ENCODE assay signal across 9 cellular contexts in genomic region chr18:36688020-36688965, GRCh38.
DNase-seq lines count a peak whose midpoint lies in the region; ATAC-seq, FAIRE-seq and TF ChIP-seq lines count a peak whose summit lies in the region.
"Had no signal": no experiment of that assay in that cellular context is flagged by ENCODE, and none has a peak within 500 bp of the region (broad histone marks: within the 10 kb centered on the region; RNA-seq: fewer than 3 reads in every experiment).

No MANE protein-coding gene starts in this region.

- no peak overlapping the region for H3K9ac ChIP-seq in trophoblast cell (ENCODE audit: low read length)

- no peak overlapping the region for H3K14ac ChIP-seq in trophoblast cell (ENCODE audit: low read length)

- H3K4me1 ChIP-seq in trophoblast cell (ENCODE audit: control insufficient read depth in 1 of 2, insufficient read depth in 2 of 2, low read length in 2 of 2) = no peaks in the 10 kb centered on the region

- H2AFZ ChIP-seq in trophoblast cell (ENCODE audit: insufficient read depth, low read length, poor library complexity) = no peak overlapping the region

- peak; percentile 92 for TF ChIP-seq CTCF in GM12872 (IDR thresholded peaks at IDR 0.05; ENCODE audit: insufficient read depth, low read depth, low read length)

- no peak for FAIRE-seq in frontal cortex (lab: Jason Lieb, UNC)

- no peaks in the 10 kb centered on the region for H3K79me2 ChIP-seq in trophoblast cell (ENCODE audit: control insufficient read depth, insufficient read depth, low read length, poor library complexity)

- H4K12ac ChIP-seq in trophoblast cell (ENCODE audit: low read depth, low read length) = no peak overlapping the region

- no peak overlapping the region for H3K18ac ChIP-seq in trophoblast cell (ENCODE audit: low read length)

- H3K27me3 ChIP-seq in trophoblast cell (ENCODE audit: insufficient read depth, low read length) = no peaks in the 10 kb centered on the region
- H3K27me3 ChIP-seq: neutrophil had no signal

- DNase-seq in AG08395 (ENCODE audit: low spot score) (peak; percentile 78), NCI-H748 (lab: John Stamatoyannopoulos, UW; ENCODE audit: unreplicated experiment) (peak; percentile 67), frontal cortex (ENCODE audit: low spot score in 2 of 2) (peak; percentile 11 to 48), trophoblast cell (peak; percentile 57 to 86)
- peak; percentile 4 for DNase-seq in activated T-helper 9 cell treated with anti-CD3 and anti-CD28 coated beads, Interleukin-2, amount 50 U/mL, for 16 hours (ENCODE audit: low read depth)

- no peak overlapping the region for H3K27ac ChIP-seq in trophoblast cell (ENCODE audit: low read depth, low read length)
- H3K27ac ChIP-seq: neutrophil had no signal

- H3K36me3 ChIP-seq in trophoblast cell (ENCODE audit: control insufficient read depth in 1 of 2, insufficient read depth in 2 of 2, low read length in 2 of 2) = peaks cover 9 to 26% of the 10 kb centered on the region in 2 experiments
- H3K36me3 ChIP-seq: neutrophil had no signal

- no peaks in the 10 kb centered on the region for H3K9me3 ChIP-seq in trophoblast cell (ENCODE audit: insufficient read depth, low read depth, low read length)
- H3K9me3 ChIP-seq: neutrophil had no signal

- no peak overlapping the region for H3K4me2 ChIP-seq in trophoblast cell (ENCODE audit: low read length)

- no peak overlapping the region for H3K4me3 ChIP-seq in trophoblast cell (ENCODE audit: low read depth, low read length)

- no peak overlapping the region for H4K8ac ChIP-seq in trophoblast cell (ENCODE audit: low read depth, low read length)

- H3K23ac ChIP-seq in trophoblast cell (ENCODE audit: low read length) = no peak overlapping the region

- WGBS in trophoblast cell (ENCODE audit: extremely low coverage, insufficient coverage, insufficient read length) = no CpG with 5 or more reads among the region's 3 CpGs

- ATAC-seq in HG03342 (IDR thresholded peaks at IDR 0.05; ENCODE audit: unreplicated experiment) (peak; percentile 78), GM21360 (IDR thresholded peaks at IDR 0.05; ENCODE audit: unreplicated experiment) (no peak)

- H3K79me1 ChIP-seq in trophoblast cell (ENCODE audit: low read length) = no peaks in the 10 kb centered on the region

- no peak overlapping the region for H3K4ac ChIP-seq in trophoblast cell (ENCODE audit: low read depth, low read length)

- no peak overlapping the region for H4K91ac ChIP-seq in trophoblast cell (ENCODE audit: low read depth, low read length)

- H2BK12ac ChIP-seq in trophoblast cell (ENCODE audit: low read length) = no peak overlapping the region

- H2BK120ac ChIP-seq in trophoblast cell (ENCODE audit: insufficient read depth, low read length, poor library complexity) = no peak overlapping the region

- no peak overlapping the region for H2AK5ac ChIP-seq in trophoblast cell (ENCODE audit: low read length)

- H2BK5ac ChIP-seq in trophoblast cell (ENCODE audit: low read depth, low read length, poor library complexity) = no peak overlapping the region

Comparison
In these comparisons a context has a peak if more than half of its experiments do, and no peak if none do; other contexts are left out.
1. DNase-seq: peak in every context shown above with its lines; median percentile 78 in AG08395; 72 in trophoblast cell; 67 in NCI-H748; 30 in frontal cortex; 4 in activated T-helper 9 cell treated with anti-CD3 and anti-CD28 coated beads, Interleukin-2, amount 50 U/mL, for 16 hours.